17 cellular contexts compared by ENCODE assay signal in genomic region chr13:113845723-113846638, GRCh38. TPM values are rescaled to one million over a fixed set of nuclear protein-coding genes. Genes with fewer than 3 reads are reported as not detected.
DNase-seq lines count a peak whose midpoint lies in the region; ATAC-seq and TF ChIP-seq lines count a peak whose summit lies in the region.
"Had no signal": no experiment of that assay in that cellular context is flagged by ENCODE, and none has a peak within 500 bp of the region (broad histone marks: within the 10 kb centered on the region; RNA-seq: fewer than 3 reads in every experiment).

No MANE protein-coding gene starts in this region.

- POLR2A ChIA-PET in RWPE1 (lab: Yijun Ruan, JAX; ENCODE audit: low non-redundant PET), result no interaction called here

- peak overlapping the region; percentile 11 for H3K27ac Mint-ChIP-seq in activated T-cell treated with anti-CD3 and anti-CD28 coated beads, Interleukin-2, amount 50 U/mL, for 24 hours
- no peak overlapping the region for H3K27ac Mint-ChIP-seq in nephron progenitor cell
- H3K27ac Mint-ChIP-seq: activated CD4-positive, alpha-beta T cell treated with anti-CD3 and anti-CD28 coated beads, Interleukin-2, amount 10 ng/mL, durations not matched to agents 7 days and 5 days; memory B cell had no signal

- no peaks in the 10 kb centered on the region for H3K27me3 ChIP-seq in gastroesophageal sphincter
- H3K27me3 ChIP-seq in spleen (replicated peaks in 1 of 7), result peaks cover 0 to 46% (median 0%) of the 10 kb centered on the region in 7 donors

- no peak for TF ChIP-seq POLR2A in gastroesophageal sphincter (IDR thresholded peaks at IDR 0.05)
- no peak for TF ChIP-seq POLR2A in spleen (IDR thresholded peaks at IDR 0.05)

- no peaks in the 10 kb centered on the region for H3K9me3 Mint-ChIP-seq in activated T-cell treated with anti-CD3 and anti-CD28 coated beads, Interleukin-2, amount 50 U/mL, for 24 hours
- H3K9me3 Mint-ChIP-seq in nephron progenitor cell, result no peaks in the 10 kb centered on the region
- H3K9me3 Mint-ChIP-seq: activated naive CD4-positive, alpha-beta T cell treated with anti-CD3 and anti-CD28 coated beads, Interleukin-2, amount 50 U/mL, for 72 hours; memory B cell had no signal

- intact Hi-C loops in spleen (cut with DNase I; ENCODE audit: low total_unique reads), result no loop called here

- 65 to 76% methylated on average over 22 to 25 of the region's 30 CpGs for WGBS in gastroesophageal sphincter (ENCODE audit: low coverage in 1 of 2), 2 donors
- 86 to 89% (median 87%) methylated on average over 30 of the region's 30 CpGs for WGBS in spleen, 5 donors

- no peaks in the 10 kb centered on the region for H3K27me3 Mint-ChIP-seq in activated T-cell treated with anti-CD3 and anti-CD28 coated beads, Interleukin-2, amount 50 U/mL, for 24 hours
- peaks cover 5% of the 10 kb centered on the region for H3K27me3 Mint-ChIP-seq in nephron progenitor cell (ENCODE audit: low read depth, poor library complexity)
- H3K27me3 Mint-ChIP-seq: activated CD4-positive, alpha-beta T cell treated with anti-CD3 and anti-CD28 coated beads, Interleukin-2, amount 10 ng/mL, durations not matched to agents 7 days and 5 days; memory B cell had no signal

- H3K27ac ChIP-seq in RWPE1 (peak overlapping the region; percentile 27), gastroesophageal sphincter (peak overlapping the region in 3 of 4 donors; percentile 33 to 73 (median 69)), spleen (no peak overlapping the region)
- H3K27ac ChIP-seq: parathyroid adenoma had no signal

- H3K36me3 ChIP-seq in gastroesophageal sphincter, result peaks cover 0 to 50% of the 10 kb centered on the region in 2 donors
- H3K36me3 ChIP-seq in spleen, result peaks cover 0 to 7% (median 0%) of the 10 kb centered on the region in 6 donors

- TF ChIP-seq CTCF in RWPE1 (conservative IDR thresholded peaks at IDR 0.05; ENCODE audit: low read depth), result no peak
- no peak for TF ChIP-seq CTCF in gastroesophageal sphincter (IDR thresholded peaks at IDR 0.05)
- no peak for TF ChIP-seq CTCF in spleen (IDR thresholded peaks at IDR 0.05 in 8 of 11, conservative IDR thresholded peaks at IDR 0.05 in 3 of 11)
- TF ChIP-seq CTCF in nephron progenitor cell (IDR thresholded peaks at IDR 0.05), result no peak

- CTCF ChIA-PET in RWPE1 (lab: Yijun Ruan, JAX), result interaction anchor here (1.3 kb wide), 1 partner anchor 17 kb away, joined by 4 read pairs; no protein-coding TSS in a partner anchor

- H3K4me3 ChIP-seq in gastroesophageal sphincter (no peak overlapping the region), spleen (peak overlapping the region in 1 of 8 donors; percentile 2)

- no peak for ATAC-seq in gastroesophageal sphincter

- H3K36me3 Mint-ChIP-seq in activated T-cell treated with anti-CD3 and anti-CD28 coated beads, Interleukin-2, amount 50 U/mL, for 24 hours (ENCODE audit: low read depth), result no peaks in the 10 kb centered on the region
- no peaks in the 10 kb centered on the region for H3K36me3 Mint-ChIP-seq in nephron progenitor cell (ENCODE audit: low read depth)
- H3K36me3 Mint-ChIP-seq: activated naive CD4-positive, alpha-beta T cell treated with anti-CD3 and anti-CD28 coated beads, Interleukin-2, amount 50 U/mL, for 72 hours; memory B cell had no signal

- no peak for TF ChIP-seq EP300 in gastroesophageal sphincter (IDR thresholded peaks at IDR 0.05)

- peaks cover 30% of the 10 kb centered on the region for H3K4me1 Mint-ChIP-seq in activated T-cell treated with anti-CD3 and anti-CD28 coated beads, Interleukin-2, amount 50 U/mL, for 24 hours (ENCODE audit: low read depth)
- peaks cover 37% of the 10 kb centered on the region for H3K4me1 Mint-ChIP-seq in nephron progenitor cell

- no peaks in the 10 kb centered on the region for H3K9me3 ChIP-seq in gastroesophageal sphincter
- no peaks in the 10 kb centered on the region for H3K9me3 ChIP-seq in spleen

- H3K4me1 ChIP-seq in gastroesophageal sphincter, result peaks cover 0 to 92% (median 19%) of the 10 kb centered on the region in 3 donors
- H3K4me1 ChIP-seq in spleen, result peaks cover 6 to 37% (median 24%) of the 10 kb centered on the region in 6 donors
- H3K4me1 ChIP-seq: parathyroid adenoma had no signal

- DNase-seq in activated T-cell treated with anti-CD3 and anti-CD28 coated beads, Interleukin-2, amount 50 U/mL, for 24 hours, result no peak
- no peak for DNase-seq in activated T-cell treated with anti-CD3 and anti-CD28 coated beads, Interleukin-2, amount 50 U/mL, for 48 hours
- DNase-seq in RWPE1 (ENCODE audit: low spot score) (no peak), spleen (peak; percentile 73), dedifferentiated amniotic fluid mesenchymal stem cell (ENCODE audit: extremely low spot score) (no peak), nephron progenitor cell (no peak), pons (ENCODE audit: low spot score) (no peak)
- DNase-seq: activated CD4-positive, alpha-beta T cell treated with anti-CD3 and anti-CD28 coated beads, Interleukin-2, amount 10 ng/mL, durations not matched to agents 7 days and 5 days; DMS 273 treated with DMSO at 0.1 percent for 48 hours; erythroblast; hypothalamus; trophoblast cell had no signal

- H3K4me3 Mint-ChIP-seq in activated T-cell treated with anti-CD3 and anti-CD28 coated beads, Interleukin-2, amount 50 U/mL, for 24 hours, result peak overlapping the region; percentile 20
- no peak overlapping the region for H3K4me3 Mint-ChIP-seq in nephron progenitor cell
- H3K4me3 Mint-ChIP-seq: activated CD4-positive, alpha-beta T cell treated with anti-CD3 and anti-CD28 coated beads, Interleukin-2, amount 10 ng/mL, durations not matched to agents 7 days and 5 days; memory B cell had no signal

RNA-seq across cellular contexts. Expression of gene GAS6, which starts 17.9 kb away (rescaled TPM):
- 100 to 1,000 TPM; 132 to 392 (median 217) TPM for total RNA-seq in gastroesophageal sphincter
- 10 to 100 TPM; 22.0 to 54.5 (median 39.3) TPM for total RNA-seq in spleen
- polyA plus RNA-seq in spleen, result 10 to 100 TPM; 16.7 to 33.5 (median 18.4) TPM
- total RNA-seq: OCI-LY7 had no signal

Comparison
In these comparisons a context has a peak if more than half of its experiments do, and no peak if none do; other contexts are left out.
1. H3K27ac ChIP-seq: peak in RWPE1 (single experiment) and gastroesophageal sphincter (3 of 4); none in spleen (0 of 8).